Comparison of ENCODE assay signal across 9 cellular contexts in genomic region chr6:6875818-6876470, GRCh38.
DNase-seq lines count a peak whose midpoint lies in the region; ATAC-seq and TF ChIP-seq lines count a peak whose summit lies in the region.
"Had no signal": no experiment of that assay in that cellular context is flagged by ENCODE, and none has a peak within 500 bp of the region (broad histone marks: within the 10 kb centered on the region; RNA-seq: fewer than 3 reads in every experiment).

No MANE protein-coding gene starts in this region.

- H4K20me1 ChIP-seq in SK-N-SH (ENCODE audit: insufficient read depth), result no peaks in the 10 kb centered on the region

- no peak overlapping the region for H3K4me2 ChIP-seq in SK-N-SH

- H2AFZ ChIP-seq in SK-N-SH (ENCODE audit: low read depth), result no peak overlapping the region

- TF ChIP-seq EP300 in SK-N-SH (IDR thresholded peaks at IDR 0.05; ENCODE audit: borderline replicate concordance in 1 of 2, low read depth in 1 of 2, low read length in 1 of 2), result no peak

- WGBS in SK-N-SH (ENCODE audit: low lambda C conversion rate), result 13% methylated on average over 5 of the region's 5 CpGs

- H3K4me1 ChIP-seq in SK-N-SH (ENCODE audit: control insufficient read depth in 1 of 2, insufficient read depth in 2 of 2, low read depth in 1 of 2, low read length in 1 of 2), result no peaks in the 10 kb centered on the region
- peaks cover 0 to 3% (median 0%) of the 10 kb centered on the region in 5 donors for H3K4me1 ChIP-seq in subcutaneous abdominal adipose tissue (ENCODE audit: control insufficient read depth in 5 of 5, insufficient read depth in 5 of 5, low read length in 5 of 5)

- H3K36me3 ChIP-seq in SK-N-SH (replicated peaks in 1 of 2; ENCODE audit: control insufficient read depth in 1 of 2, insufficient read depth in 2 of 2, low read length in 1 of 2) (no peaks in the 10 kb centered on the region), subcutaneous abdominal adipose tissue (ENCODE audit: control insufficient read depth in 5 of 5, insufficient read depth in 5 of 5, low read length in 5 of 5) (no peaks in the 10 kb centered on the region)

- TF ChIP-seq RAD21 in SK-N-SH (IDR thresholded peaks at IDR 0.05; ENCODE audit: low read length), result no peak

- H3K4me3 ChIP-seq in SK-N-SH (ENCODE audit: low read depth in 2 of 2, low read length in 1 of 2) (no peak overlapping the region), subcutaneous abdominal adipose tissue (ENCODE audit: low read depth in 1 of 5, low read length in 5 of 5) (no peak overlapping the region)

- no peak for TF ChIP-seq CTCF in SK-N-SH (IDR thresholded peaks at IDR 0.05)

- H3K27me3 ChIP-seq in SK-N-SH (ENCODE audit: insufficient read depth), result no peaks in the 10 kb centered on the region
- no peaks in the 10 kb centered on the region for H3K27me3 ChIP-seq in subcutaneous abdominal adipose tissue (ENCODE audit: control insufficient read depth in 5 of 5, insufficient read depth in 4 of 5, low read length in 5 of 5)

- H3K9me2 ChIP-seq in SK-N-SH, result no peaks in the 10 kb centered on the region

- no peak overlapping the region for H3K9ac ChIP-seq in SK-N-SH
- H3K9ac ChIP-seq in subcutaneous abdominal adipose tissue (ENCODE audit: low read length in 5 of 5), result no peak overlapping the region

- no peak for ATAC-seq in GM21515 (IDR thresholded peaks at IDR 0.05; ENCODE audit: unreplicated experiment)

- POLR2A ChIA-PET in SK-N-SH (lab: Yijun Ruan, JAX), result no interaction called here

- DNase-seq in HCEC 1CT, result peak; percentile 80
- DNase-seq in SK-N-SH, result no peak
- DNase-seq in foreskin melanocyte, result peak; percentile 19
- DNase-seq in D341Med (ENCODE audit: low spot score), result no peak
- DNase-seq in stimulated activated CD4-positive, alpha-beta T cell treated with anti-CD3 and anti-CD28 coated beads, Interleukin-2, amount 100 ng/mL, for 48 hours, result no peak
- DNase-seq: activated gamma-delta T cell, NCI-H510A had no signal

- H3K27ac ChIP-seq in SK-N-SH (ENCODE audit: low read depth in 2 of 2, low read length in 1 of 2) (no peak overlapping the region), subcutaneous abdominal adipose tissue (ENCODE audit: low read depth, low read length) (peak overlapping the region; percentile 22)

- H3F3A ChIP-seq in SK-N-SH (replicated peaks; ENCODE audit: insufficient read depth), result no peaks in the 10 kb centered on the region

- H3K9me3 ChIP-seq in SK-N-SH (no peaks in the 10 kb centered on the region), subcutaneous abdominal adipose tissue (ENCODE audit: control insufficient read depth in 5 of 5, low read length in 5 of 5) (no peaks in the 10 kb centered on the region)

- CTCF ChIA-PET in SK-N-SH (lab: Yijun Ruan, JAX), result no interaction called here

- H3K79me2 ChIP-seq in SK-N-SH (ENCODE audit: insufficient read depth), result no peaks in the 10 kb centered on the region

TF ChIP-seq in SK-N-SH, 30 proteins besides CTCF, POLR2A, EP300 and RAD21:
- TF ChIP-seq, protein P1, sequence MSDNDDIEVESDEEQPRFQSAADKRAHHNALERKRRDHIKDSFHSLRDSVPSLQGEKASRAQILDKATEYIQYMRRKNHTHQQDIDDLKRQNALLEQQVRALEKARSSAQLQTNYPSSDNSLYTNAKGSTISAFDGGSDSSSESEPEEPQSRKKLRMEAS (IDR thresholded peaks at IDR 0.05; ENCODE audit: low read depth), result no peak
- TF ChIP-seq FOSL2 (IDR thresholded peaks at IDR 0.05; ENCODE audit: borderline replicate concordance, low read depth), result peak; percentile 17; the same call in 1 of the 2 replicates

Comparison
In these comparisons a context has a peak if more than half of its experiments do, and no peak if none do; other contexts are left out.
1. DNase-seq: peak in HCEC 1CT (single experiment) and foreskin melanocyte (single experiment); none in SK-N-SH (single experiment), D341Med (single experiment) and stimulated activated CD4-positive, alpha-beta T cell treated with anti-CD3 and anti-CD28 coated beads, Interleukin-2, amount 100 ng/mL, for 48 hours (0 of 2).